Comparison of ENCODE assay signal across 1 cellular context in the genomic region with DNA sequence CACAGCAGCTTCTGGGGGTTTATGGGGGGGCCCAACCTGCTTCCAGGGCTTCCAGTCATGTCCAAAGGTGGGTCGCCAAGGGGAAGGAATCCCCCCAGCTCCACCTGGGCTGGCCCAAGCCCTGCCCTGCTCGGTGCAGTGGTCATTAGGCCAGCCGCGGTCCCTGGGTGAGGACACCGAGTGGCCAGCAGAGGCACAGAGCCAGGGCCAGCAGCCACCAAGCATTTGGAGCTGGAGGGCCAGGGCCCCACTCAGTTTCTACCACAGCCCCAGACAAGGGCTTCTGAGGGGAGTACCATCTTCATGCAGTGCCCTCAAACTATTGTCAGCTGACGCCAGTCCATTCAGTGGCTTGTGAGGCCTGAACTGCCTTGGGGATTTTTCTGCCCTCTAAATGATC.
TF ChIP-seq lines count a peak whose summit lies in the region.

No MANE protein-coding gene starts in this region.

TF ChIP-seq in GM12878, 131 proteins besides CTCF, POLR2A, EP300 and RAD21:
- no peak for TF ChIP-seq ZNF384 (IDR thresholded peaks at IDR 0.05; ENCODE audit: borderline replicate concordance, low read depth, low read length)
- no peak for TF ChIP-seq SREBF1 (IDR thresholded peaks at IDR 0.05; ENCODE audit: low read length)
- no peak for TF ChIP-seq SP1 (IDR thresholded peaks at IDR 0.05; ENCODE audit: low read depth, low read length)
- TF ChIP-seq, protein P1, sequence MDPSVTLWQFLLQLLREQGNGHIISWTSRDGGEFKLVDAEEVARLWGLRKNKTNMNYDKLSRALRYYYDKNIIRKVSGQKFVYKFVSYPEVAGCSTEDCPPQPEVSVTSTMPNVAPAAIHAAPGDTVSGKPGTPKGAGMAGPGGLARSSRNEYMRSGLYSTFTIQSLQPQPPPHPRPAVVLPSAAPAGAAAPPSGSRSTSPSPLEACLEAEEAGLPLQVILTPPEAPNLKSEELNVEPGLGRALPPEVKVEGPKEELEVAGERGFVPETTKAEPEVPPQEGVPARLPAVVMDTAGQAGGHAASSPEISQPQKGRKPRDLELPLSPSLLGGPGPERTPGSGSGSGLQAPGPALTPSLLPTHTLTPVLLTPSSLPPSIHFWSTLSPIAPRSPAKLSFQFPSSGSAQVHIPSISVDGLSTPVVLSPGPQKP (IDR thresholded peaks at IDR 0.05; ENCODE audit: low read depth, low read length), result no peak
- TF ChIP-seq CBX3 (IDR thresholded peaks at IDR 0.05; ENCODE audit: borderline replicate concordance, low read depth), result no peak
- TF ChIP-seq, protein P2, sequence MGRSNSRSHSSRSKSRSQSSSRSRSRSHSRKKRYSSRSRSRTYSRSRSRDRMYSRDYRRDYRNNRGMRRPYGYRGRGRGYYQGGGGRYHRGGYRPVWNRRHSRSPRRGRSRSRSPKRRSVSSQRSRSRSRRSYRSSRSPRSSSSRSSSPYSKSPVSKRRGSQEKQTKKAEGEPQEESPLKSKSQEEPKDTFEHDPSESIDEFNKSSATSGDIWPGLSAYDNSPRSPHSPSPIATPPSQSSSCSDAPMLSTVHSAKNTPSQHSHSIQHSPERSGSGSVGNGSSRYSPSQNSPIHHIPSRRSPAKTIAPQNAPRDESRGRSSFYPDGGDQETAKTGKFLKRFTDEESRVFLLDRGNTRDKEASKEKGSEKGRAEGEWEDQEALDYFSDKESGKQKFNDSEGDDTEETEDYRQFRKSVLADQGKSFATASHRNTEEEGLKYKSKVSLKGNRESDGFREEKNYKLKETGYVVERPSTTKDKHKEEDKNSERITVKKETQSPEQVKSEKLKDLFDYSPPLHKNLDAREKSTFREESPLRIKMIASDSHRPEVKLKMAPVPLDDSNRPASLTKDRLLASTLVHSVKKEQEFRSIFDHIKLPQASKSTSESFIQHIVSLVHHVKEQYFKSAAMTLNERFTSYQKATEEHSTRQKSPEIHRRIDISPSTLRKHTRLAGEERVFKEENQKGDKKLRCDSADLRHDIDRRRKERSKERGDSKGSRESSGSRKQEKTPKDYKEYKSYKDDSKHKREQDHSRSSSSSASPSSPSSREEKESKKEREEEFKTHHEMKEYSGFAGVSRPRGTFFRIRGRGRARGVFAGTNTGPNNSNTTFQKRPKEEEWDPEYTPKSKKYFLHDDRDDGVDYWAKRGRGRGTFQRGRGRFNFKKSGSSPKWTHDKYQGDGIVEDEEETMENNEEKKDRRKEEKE (IDR thresholded peaks at IDR 0.05), result no peak
- no peak for TF ChIP-seq FOXK2 (IDR thresholded peaks at IDR 0.05)
- TF ChIP-seq MTA3 (IDR thresholded peaks at IDR 0.05; ENCODE audit: borderline replicate concordance, low read length), result no peak
- TF ChIP-seq, protein P3, sequence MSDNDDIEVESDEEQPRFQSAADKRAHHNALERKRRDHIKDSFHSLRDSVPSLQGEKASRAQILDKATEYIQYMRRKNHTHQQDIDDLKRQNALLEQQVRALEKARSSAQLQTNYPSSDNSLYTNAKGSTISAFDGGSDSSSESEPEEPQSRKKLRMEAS (IDR thresholded peaks at IDR 0.05; ENCODE audit: low read depth, low read length), result no peak
- TF ChIP-seq IKZF2 (IDR thresholded peaks at IDR 0.05), result no peak
- TF ChIP-seq, protein P4, sequence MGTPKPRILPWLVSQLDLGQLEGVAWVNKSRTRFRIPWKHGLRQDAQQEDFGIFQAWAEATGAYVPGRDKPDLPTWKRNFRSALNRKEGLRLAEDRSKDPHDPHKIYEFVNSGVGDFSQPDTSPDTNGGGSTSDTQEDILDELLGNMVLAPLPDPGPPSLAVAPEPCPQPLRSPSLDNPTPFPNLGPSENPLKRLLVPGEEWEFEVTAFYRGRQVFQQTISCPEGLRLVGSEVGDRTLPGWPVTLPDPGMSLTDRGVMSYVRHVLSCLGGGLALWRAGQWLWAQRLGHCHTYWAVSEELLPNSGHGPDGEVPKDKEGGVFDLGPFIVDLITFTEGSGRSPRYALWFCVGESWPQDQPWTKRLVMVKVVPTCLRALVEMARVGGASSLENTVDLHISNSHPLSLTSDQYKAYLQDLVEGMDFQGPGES (IDR thresholded peaks at IDR 0.05), result no peak
- no peak for TF ChIP-seq JUND (IDR thresholded peaks at IDR 0.05; ENCODE audit: low read depth, low read length)
